In genomic region chr3:186967686-186968085, GRCh38 we compare ENCODE assay signal across 12 cellular contexts. TPM values are rescaled to one million over a fixed set of nuclear protein-coding genes. Genes with fewer than 3 reads are reported as not detected.
DNase-seq lines count a peak whose midpoint lies in the region; ATAC-seq, FAIRE-seq and TF ChIP-seq lines count a peak whose summit lies in the region.
"Had no signal": no experiment of that assay in that cellular context is flagged by ENCODE, and none has a peak within 500 bp of the region (broad histone marks: within the 10 kb centered on the region; RNA-seq: fewer than 3 reads in every experiment).

No MANE protein-coding gene starts in this region.

- DNase-seq in H54 (ENCODE audit: insufficient read length, low spot score) (peak; percentile 40), T-helper 17 cell (no peak), endodermal cell (no peak), sciatic nerve (ENCODE audit: low spot score) (no peak), cerebellum (ENCODE audit: low spot score) (no peak)
- DNase-seq: MM.1S; stimulated activated CD8-positive, alpha-beta memory T cell treated with anti-CD3 and anti-CD28 coated beads, Interleukin-4, amount 100 ng/mL, for 48 hours had no signal

- H3K4me3 Mint-ChIP-seq in T-helper 17 cell (no peak overlapping the region), endodermal cell (no peak overlapping the region)

- peak overlapping the region; percentile 41 for H3K27ac Mint-ChIP-seq in T-helper 17 cell
- peak overlapping the region; percentile 84 for H3K27ac Mint-ChIP-seq in endodermal cell

- peaks cover 3% of the 10 kb centered on the region for H3K36me3 Mint-ChIP-seq in T-helper 17 cell (ENCODE audit: low read depth)
- peaks cover 57% of the 10 kb centered on the region for H3K36me3 Mint-ChIP-seq in endodermal cell (ENCODE audit: low read depth)

- ATAC-seq in T-helper 17 cell (no peak), sciatic nerve (peak; percentile 36), HG02852 (IDR thresholded peaks at IDR 0.05; ENCODE audit: unreplicated experiment) (no peak), esophagus mucosa (no peak), GM21390 (IDR thresholded peaks at IDR 0.05; ENCODE audit: unreplicated experiment) (no peak)

- intact Hi-C loops in sciatic nerve (cut with DNase I) = no loop called here

- peaks cover 65% of the 10 kb centered on the region for H3K36me3 ChIP-seq in endodermal cell (ENCODE audit: control insufficient read depth, insufficient read depth, low read length)

- H3K27me3 ChIP-seq in endodermal cell (ENCODE audit: control insufficient read depth, insufficient read depth, low read length, poor library complexity, severe bottlenecking) = no peaks in the 10 kb centered on the region

- no peak for TF ChIP-seq CTCF in endodermal cell (conservative IDR thresholded peaks at IDR 0.05)

- FAIRE-seq in H54 (lab: Jason Lieb, UNC) = peak; percentile 27
- FAIRE-seq: G401.6, RCC 7860 had no signal

- H3K9me3 Mint-ChIP-seq in endodermal cell = no peaks in the 10 kb centered on the region

- H3K9ac ChIP-seq in endodermal cell (ENCODE audit: extremely low read depth, low read length, poor library complexity, severe bottlenecking) = no peak overlapping the region

- WGBS in endodermal cell (ENCODE audit: insufficient coverage in 1 of 2, insufficient read length in 1 of 2), 2 experiments = 57 to 80% methylated on average over 6 to 7 of the region's 7 CpGs

- peaks cover 19% of the 10 kb centered on the region for H3K4me1 ChIP-seq in endodermal cell (ENCODE audit: control insufficient read depth, insufficient read depth, low read length)

- H3K27me3 Mint-ChIP-seq in T-helper 17 cell (no peaks in the 10 kb centered on the region), endodermal cell (ENCODE audit: insufficient read depth) (no peaks in the 10 kb centered on the region)

- H3K4me3 ChIP-seq in endodermal cell (ENCODE audit: low read length) = no peak overlapping the region

- H3K9me3 ChIP-seq in T-helper 17 cell (ENCODE audit: control insufficient read depth, low read length, poor library complexity, severe bottlenecking) (no peaks in the 10 kb centered on the region), endodermal cell (ENCODE audit: control insufficient read depth, low read length) (no peaks in the 10 kb centered on the region)

- H3K4me1 Mint-ChIP-seq in T-helper 17 cell (peaks cover 26% of the 10 kb centered on the region), endodermal cell (peaks cover 30% of the 10 kb centered on the region)

- H3K27ac ChIP-seq in endodermal cell (ENCODE audit: low read depth, low read length) = no peak overlapping the region

- TF ChIP-seq POLR2A in H54 (IDR thresholded peaks at IDR 0.05; ENCODE audit: low read depth, low read length) = no peak

RNA-seq across cellular contexts. Expression of gene ST6GAL1, which starts 37.4 kb away (rescaled TPM):
- total RNA-seq in T-helper 17 cell = 100 to 1,000 TPM; 109 to 134 TPM
- total RNA-seq in endodermal cell = 10 to 100 TPM; 79.3 to 82.4 TPM
- 49.8 TPM for polyA plus RNA-seq in endodermal cell (2013, experiment 1 of 2)
- 50.2 TPM for polyA plus RNA-seq in endodermal cell (2013, experiment 2 of 2)
- total RNA-seq in sciatic nerve = 62.6 TPM
- total RNA-seq in cerebellum = 32.5 TPM
- 13.2 TPM for total RNA-seq in esophagus mucosa
